21 cellular contexts compared by ENCODE assay signal in the genomic region with DNA sequence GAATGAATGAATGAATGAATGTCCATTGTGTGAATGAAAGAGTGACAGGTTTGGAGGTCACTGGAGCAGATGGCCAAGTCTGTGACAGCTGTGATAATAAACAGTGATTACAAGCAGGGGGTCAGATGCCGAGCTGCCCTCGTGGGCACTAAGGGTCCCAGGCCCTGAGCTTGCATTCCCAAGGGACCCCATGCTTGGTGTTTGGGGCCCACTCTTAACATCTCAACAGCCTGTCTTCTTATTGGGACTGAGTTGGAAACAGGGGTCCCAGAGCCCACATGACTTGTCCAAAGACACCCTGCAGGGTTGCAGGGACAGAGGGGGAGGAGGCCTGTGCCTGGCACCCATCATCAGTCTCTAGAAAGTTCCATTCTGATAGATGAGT. TPM values are rescaled to one million over a fixed set of nuclear protein-coding genes. Genes with fewer than 3 reads are reported as not detected.
DNase-seq lines count a peak whose midpoint lies in the region; ATAC-seq and TF ChIP-seq lines count a peak whose summit lies in the region.
"Had no signal": no experiment of that assay in that cellular context is flagged by ENCODE, and none has a peak within 500 bp of the region (broad histone marks: within the 10 kb centered on the region; RNA-seq: fewer than 3 reads in every experiment).

No MANE protein-coding gene starts in this region.

- H3K27ac ChIP-seq in coronary artery (no peak overlapping the region), transverse colon (no peak overlapping the region)
- H3K27ac ChIP-seq: BLaER1 treated with 17β-estradiol and CSF1 and Interleukin-3, amounts not matched to agents 10 nM and 100 nM; SJSA1 had no signal

- peak overlapping the region in 2 of 3 experiments; percentile 34 to 37 for H3K27ac Mint-ChIP-seq in nephron
- H3K27ac Mint-ChIP-seq: CD8-positive, alpha-beta T cell had no signal

- no peak for TF ChIP-seq POLR2A in transverse colon (IDR thresholded peaks at IDR 0.05)

- TF ChIP-seq CTCF in coronary artery (IDR thresholded peaks at IDR 0.05) (no peak), nephron (IDR thresholded peaks at IDR 0.05; ENCODE audit: unreplicated experiment in 3 of 3) (no peak), transverse colon (IDR thresholded peaks at IDR 0.05) (no peak)

- H3K9me3 ChIP-seq in transverse colon = no peaks in the 10 kb centered on the region
- H3K9me3 ChIP-seq: BLaER1 treated with 17β-estradiol and CSF1 and Interleukin-3, amounts not matched to agents 10 nM and 100 nM; MG63; SJSA1 had no signal

- WGBS in transverse colon (ENCODE audit: low coverage in 1 of 2), 2 donors = 81% methylated on average over 2 of the region's 2 CpGs; no CpG with 5 or more reads in 1 of the 2 donors

- H3K27me3 ChIP-seq in transverse colon = peaks cover 34% of the 10 kb centered on the region
- H3K27me3 ChIP-seq: BLaER1 treated with 17β-estradiol and CSF1 and Interleukin-3, amounts not matched to agents 10 nM and 100 nM; MG63 had no signal

- no peak for TF ChIP-seq EP300 in transverse colon (IDR thresholded peaks at IDR 0.05; ENCODE audit: low read depth)

- peaks cover 46% of the 10 kb centered on the region for H3K27me3 Mint-ChIP-seq in nephron (ENCODE audit: low read depth)

- intact Hi-C loops in transverse colon (cut with DNase I; ENCODE audit: low total_unique reads) = no loop called here

- H3K36me3 ChIP-seq in transverse colon = no peaks in the 10 kb centered on the region
- H3K36me3 ChIP-seq: BLaER1 treated with 17β-estradiol and CSF1 and Interleukin-3, amounts not matched to agents 10 nM and 100 nM; MG63; SJSA1 had no signal

- ATAC-seq in GM21825 (IDR thresholded peaks at IDR 0.05; ENCODE audit: unreplicated experiment) = no peak
- ATAC-seq: CD8-positive, alpha-beta T cell had no signal

- no peaks in the 10 kb centered on the region for H3K36me3 Mint-ChIP-seq in nephron (ENCODE audit: low read depth)
- H3K36me3 Mint-ChIP-seq: CD8-positive, alpha-beta T cell had no signal

- H3K9me3 Mint-ChIP-seq in nephron = no peaks in the 10 kb centered on the region
- H3K9me3 Mint-ChIP-seq: CD8-positive, alpha-beta T cell had no signal

- H3K4me3 Mint-ChIP-seq in nephron = no peak overlapping the region
- H3K4me3 Mint-ChIP-seq: CD8-positive, alpha-beta T cell had no signal

- no peak overlapping the region for H3K4me3 ChIP-seq in coronary artery
- H3K4me3 ChIP-seq in transverse colon = no peak overlapping the region
- H3K4me3 ChIP-seq: BLaER1 treated with 17β-estradiol and CSF1 and Interleukin-3, amounts not matched to agents 10 nM and 100 nM; MG63; SJSA1 had no signal

- peak; percentile 32 for DNase-seq in activated CD8-positive, alpha-beta memory T cell treated with anti-CD3 and anti-CD28 coated beads for 24 hours
- no peak for DNase-seq in activated CD8-positive, alpha-beta memory T cell treated with anti-CD3 and anti-CD28 coated beads, Interleukin-2, amount 50 U/mL, for 48 hours
- DNase-seq in coronary artery (ENCODE audit: low spot score) (peak; percentile 52), ureter (ENCODE audit: low spot score) (peak; percentile 31), transverse colon (no peak)
- DNase-seq: 8988T, DMS153, Kasumi-1, MG63, NCI-H1417, NCI-H1694 treated with DMSO at 0.1 percent for 48 hours, NCI-H2081 treated with DMSO at 0.1 percent for 48 hours, NCI-H446, NCI-H526 had no signal

- H3K4me1 Mint-ChIP-seq in nephron = peaks cover 29% of the 10 kb centered on the region

- in situ Hi-C loops in transverse colon (cut with MboI; ENCODE audit: low pct_ligation_motif_present in 1 of 4, low pct_unique_long_range_greater_than_20kb in 1 of 4, low sequenced_read_pairs in 3 of 4) = no loop called here

- H3K4me1 ChIP-seq in transverse colon = no peaks in the 10 kb centered on the region

RNA-seq across cellular contexts. Expression of gene ANO1, which starts 12.0 kb away (rescaled TPM):
- total RNA-seq in ureter = 75.5 TPM
- total RNA-seq in transverse colon = 10 to 100 TPM in 2 of 4 donors, 1 to 10 TPM in 2; 7.9 to 20.9 (median 11.3) TPM
- total RNA-seq: CD8-positive, alpha-beta T cell; G401; OCI-LY7 had no signal

Comparison
In these comparisons a context has a peak if more than half of its experiments do, and no peak if none do; other contexts are left out.
1. DNase-seq: peak in activated CD8-positive, alpha-beta memory T cell treated with anti-CD3 and anti-CD28 coated beads for 24 hours (single experiment), coronary artery (single experiment) and ureter (single experiment); none in activated CD8-positive, alpha-beta memory T cell treated with anti-CD3 and anti-CD28 coated beads, Interleukin-2, amount 50 U/mL, for 48 hours (single experiment) and transverse colon (single experiment).